In genomic region chrX:24080670-24081069, GRCh38 we compare ENCODE assay signal across 11 cellular contexts. TPM values are rescaled to one million over a fixed set of nuclear protein-coding genes. Genes with fewer than 3 reads are reported as not detected.
DNase-seq lines count a peak whose midpoint lies in the region; ATAC-seq and TF ChIP-seq lines count a peak whose summit lies in the region.
"Had no signal": no experiment of that assay in that cellular context is flagged by ENCODE, and none has a peak within 500 bp of the region (broad histone marks: within the 10 kb centered on the region; RNA-seq: fewer than 3 reads in every experiment).

No MANE protein-coding gene starts in this region.

- no peaks in the 10 kb centered on the region for H3K27me3 Mint-ChIP-seq in activated CD4-positive, alpha-beta T cell treated with anti-CD3 and anti-CD28 coated beads for 36 hours
- no peaks in the 10 kb centered on the region for H3K27me3 Mint-ChIP-seq in nephron (ENCODE audit: low read depth)
- H3K27me3 Mint-ChIP-seq: naive B cell had no signal

- no peaks in the 10 kb centered on the region for H4K20me1 ChIP-seq in OCI-LY3 (ENCODE audit: insufficient read depth, low read length)

- TF ChIP-seq CTCF in OCI-LY3 (IDR thresholded peaks at IDR 0.05; ENCODE audit: low read depth, low read length) (no peak), nephron (IDR thresholded peaks at IDR 0.05; ENCODE audit: unreplicated experiment in 3 of 3) (no peak), RWPE1 (conservative IDR thresholded peaks at IDR 0.05; ENCODE audit: low read depth) (no peak)

- H3K9me3 Mint-ChIP-seq in activated CD4-positive, alpha-beta T cell treated with anti-CD3 and anti-CD28 coated beads for 36 hours (ENCODE audit: low read depth): no peaks in the 10 kb centered on the region
- no peaks in the 10 kb centered on the region for H3K9me3 Mint-ChIP-seq in nephron
- H3K9me3 Mint-ChIP-seq: naive B cell had no signal

- H3K4me3 ChIP-seq in OCI-LY3 (ENCODE audit: low read length): no peak overlapping the region

- H3K4me1 Mint-ChIP-seq in activated CD4-positive, alpha-beta T cell treated with anti-CD3 and anti-CD28 coated beads for 36 hours: peaks cover 27% of the 10 kb centered on the region
- peaks cover 6% of the 10 kb centered on the region for H3K4me1 Mint-ChIP-seq in nephron

- peak; percentile 77 for ATAC-seq in activated CD4-positive, alpha-beta T cell treated with anti-CD3 and anti-CD28 coated beads for 36 hours
- ATAC-seq in GM21576 (IDR thresholded peaks at IDR 0.05; ENCODE audit: unreplicated experiment): peak; percentile 47

- no peak overlapping the region for H2AFZ ChIP-seq in OCI-LY3 (ENCODE audit: low read depth, low read length)

- H3K27me3 ChIP-seq in OCI-LY3 (ENCODE audit: low read depth, low read length): no peaks in the 10 kb centered on the region

- H3K9me3 ChIP-seq in OCI-LY3 (ENCODE audit: insufficient read depth, low read length): no peaks in the 10 kb centered on the region

- intact Hi-C loops in activated CD4-positive, alpha-beta T cell treated with anti-CD3 and anti-CD28 coated beads for 36 hours (cut with DNase I, micrococcal nuclease): loop anchor here (1.0 to 10.0 kb wide), 10 partner anchors 26 to 614 kb away; partner anchors contain the start of genes APOO (in 1 of the 2), EIF2S3 (in 1 of the 2), PDK3 (in 1 of the 2) and POLA1 (in 1 of the 2)
- intact Hi-C loops in cardiac septum (cut with DNase I): loop anchor here (5.0 kb wide), 1 partner anchor 162 kb away; no protein-coding TSS in a partner anchor

- no peak overlapping the region for H3K9ac ChIP-seq in OCI-LY3 (ENCODE audit: low read length)

- peak overlapping the region; percentile 49 for H3K4me2 ChIP-seq in OCI-LY3 (ENCODE audit: low read length)

- no peaks in the 10 kb centered on the region for H3K79me2 ChIP-seq in OCI-LY3 (ENCODE audit: low read length)

- no peak for DNase-seq in activated CD4-positive, alpha-beta T cell treated with anti-CD3 and anti-CD28 coated beads for 36 hours
- DNase-seq in activated CD4-positive, alpha-beta T cell treated with anti-CD3 and anti-CD28 coated beads, Interleukin-2, amount 50 U/mL, for 48 hours: no peak
- DNase-seq in NCI-H510A treated with DMSO at 0.1 percent for 48 hours (lab: John Stamatoyannopoulos, UW) (no peak), cardiac septum (ENCODE audit: low spot score) (no peak), RWPE1 (ENCODE audit: low spot score) (no peak)
- DNase-seq: GF-D8, naive B cell, NCI-H146 had no signal

- H3K27ac ChIP-seq in OCI-LY3 (ENCODE audit: low read length): no peak overlapping the region; the same call in 1 of the 2 replicates
- no peak overlapping the region for H3K27ac ChIP-seq in RWPE1

- H3K4me1 ChIP-seq in OCI-LY3 (ENCODE audit: low read length): peaks cover 13% of the 10 kb centered on the region

- POLR2A ChIA-PET in activated CD4-positive, alpha-beta T cell treated with anti-CD3 and anti-CD28 coated beads for 36 hours (lab: Charles Lee): interaction anchor here (0.5 kb wide), 1 partner anchor 39 kb away, joined by 3 read pairs; no protein-coding TSS in a partner anchor
- POLR2A ChIA-PET in RWPE1 (lab: Yijun Ruan, JAX; ENCODE audit: low non-redundant PET): no interaction called here

- CTCF ChIA-PET in activated CD4-positive, alpha-beta T cell treated with anti-CD3 and anti-CD28 coated beads for 36 hours (lab: Charles Lee): interaction anchor here (1.6 kb wide), 1 partner anchor 121 kb away, joined by 4 read pairs; no protein-coding TSS in a partner anchor
- CTCF ChIA-PET in RWPE1 (lab: Yijun Ruan, JAX): no interaction called here

- peak overlapping the region; percentile 92 for H3K27ac Mint-ChIP-seq in activated CD4-positive, alpha-beta T cell treated with anti-CD3 and anti-CD28 coated beads for 36 hours
- H3K27ac Mint-ChIP-seq in nephron: peak overlapping the region; percentile 3 to 16 (median 8)

- H3K4me3 Mint-ChIP-seq in activated CD4-positive, alpha-beta T cell treated with anti-CD3 and anti-CD28 coated beads for 36 hours: peak overlapping the region; percentile 53
- H3K4me3 Mint-ChIP-seq in nephron: no peak overlapping the region
- H3K4me3 Mint-ChIP-seq: naive B cell had no signal

- peaks cover 25% of the 10 kb centered on the region for H3K36me3 Mint-ChIP-seq in activated CD4-positive, alpha-beta T cell treated with anti-CD3 and anti-CD28 coated beads for 36 hours (ENCODE audit: low read depth)
- H3K36me3 Mint-ChIP-seq in nephron (ENCODE audit: low read depth): peaks cover 35% of the 10 kb centered on the region

- H3K36me3 ChIP-seq in OCI-LY3 (replicated peaks; ENCODE audit: low read depth, low read length): peaks cover 4% of the 10 kb centered on the region

RNA-seq across cellular contexts. Expression of gene EIF2S3, which starts 25.9 kb away (rescaled TPM):
- 100 to 1,000 TPM; 316 to 336 TPM for total RNA-seq in activated CD4-positive, alpha-beta T cell treated with anti-CD3 and anti-CD28 coated beads for 36 hours
- total RNA-seq in cardiac septum: 105 TPM

RNA-seq across cellular contexts. Expression of gene KLHL15, which starts 53.7 kb away (rescaled TPM):
- total RNA-seq in activated CD4-positive, alpha-beta T cell treated with anti-CD3 and anti-CD28 coated beads for 36 hours: 10 to 100 TPM in 1 of 2 experiments, 1 to 10 TPM in 1; 9.3 to 11.8 TPM
- total RNA-seq in cardiac septum: 5.1 TPM
